ENCODE assay signal across 8 cellular contexts in the genomic region with DNA sequence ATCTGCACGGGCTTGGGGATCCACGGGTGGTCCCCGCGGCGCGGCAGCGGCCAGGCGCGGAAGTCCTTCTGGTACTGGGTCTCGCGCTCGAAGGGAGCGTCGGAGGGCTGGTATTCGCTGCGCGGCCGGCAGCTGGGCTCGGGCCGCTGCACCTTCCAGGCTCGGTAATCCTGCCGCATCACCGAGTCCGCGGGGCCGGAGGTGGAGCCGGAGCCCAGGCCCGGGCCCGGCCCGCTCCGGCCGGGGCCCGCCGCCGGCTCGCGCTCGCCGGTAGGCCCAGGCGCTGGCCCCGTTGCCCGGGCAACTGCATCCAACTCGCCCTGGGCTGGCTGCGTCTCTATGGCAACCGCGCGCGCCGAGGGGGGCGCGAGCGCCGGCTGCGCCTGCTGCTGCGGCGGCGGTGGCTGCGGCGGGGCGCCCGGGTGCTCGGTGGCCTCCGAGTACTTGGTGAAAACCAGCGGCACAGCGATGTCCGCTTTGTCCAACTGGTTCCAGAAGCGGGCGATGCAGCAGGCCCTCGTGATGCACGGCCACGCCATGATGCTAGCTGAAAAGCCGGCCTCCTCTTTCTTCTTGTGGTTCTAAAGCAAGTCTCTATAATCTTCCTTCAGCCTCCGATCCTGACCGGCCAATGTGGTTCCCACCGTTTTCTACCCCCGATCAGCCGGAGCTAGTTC.
A peak's percentile ranks its signal among the peaks of the same experiment; 100 is the strongest.
DNase-seq lines count a peak whose midpoint lies in the region; ATAC-seq and TF ChIP-seq lines count a peak whose summit lies in the region.

No MANE protein-coding gene starts in this region.

- H3K27ac Mint-ChIP-seq in stimulated activated effector memory CD8-positive, alpha-beta T cell treated with anti-CD3 and anti-CD28 coated beads, Interleukin-12 subunit alpha, Interleukin-12 subunit beta, amount 100 ng/mL, for 72 hours, result no peak overlapping the region

- TF ChIP-seq CTCF in RWPE2 (IDR thresholded peaks at IDR 0.05; ENCODE audit: poor library complexity, severe bottlenecking) (no peak), coronary artery (IDR thresholded peaks at IDR 0.05) (no peak)

- H3K4me3 Mint-ChIP-seq in stimulated activated effector memory CD8-positive, alpha-beta T cell treated with anti-CD3 and anti-CD28 coated beads, Interleukin-12 subunit alpha, Interleukin-12 subunit beta, amount 100 ng/mL, for 72 hours, result peak overlapping the region; percentile 79

- DNase-seq in CD1c-positive myeloid dendritic cell (ENCODE audit: extremely low spot score), result peak; percentile 10
- DNase-seq in HAP-1 (ENCODE audit: low spot score in 2 of 2), result peak; percentile 56 to 87
- DNase-seq in RWPE2 (ENCODE audit: low spot score), result no peak
- DNase-seq in coronary artery (ENCODE audit: low spot score), result no peak
- DNase-seq in left kidney (ENCODE audit: low read depth, low spot score), result peak; percentile 87
- peak in 1 of 2 donors; percentile 63 for DNase-seq in stimulated activated effector memory CD8-positive, alpha-beta T cell treated with anti-CD3 and anti-CD28 coated beads, Interleukin-12 subunit alpha, Interleukin-12 subunit beta, amount 100 ng/mL, for 72 hours (ENCODE audit: low spot score in 2 of 2)

- H3K4me1 Mint-ChIP-seq in stimulated activated effector memory CD8-positive, alpha-beta T cell treated with anti-CD3 and anti-CD28 coated beads, Interleukin-12 subunit alpha, Interleukin-12 subunit beta, amount 100 ng/mL, for 72 hours, result peaks cover 20% of the 10 kb centered on the region

- no peaks in the 10 kb centered on the region for H3K9me3 ChIP-seq in HAP-1
- H3K9me3 ChIP-seq in RWPE2 (ENCODE audit: severe bottlenecking), result no peaks in the 10 kb centered on the region

- H3K9me3 Mint-ChIP-seq in stimulated activated effector memory CD8-positive, alpha-beta T cell treated with anti-CD3 and anti-CD28 coated beads, Interleukin-12 subunit alpha, Interleukin-12 subunit beta, amount 100 ng/mL, for 72 hours, result no peaks in the 10 kb centered on the region

- no peak overlapping the region for H3K27ac ChIP-seq in RWPE2 (ENCODE audit: poor library complexity, severe bottlenecking)
- peak overlapping the region; percentile 62 to 83 for H3K27ac ChIP-seq in coronary artery

- H3K36me3 ChIP-seq in HAP-1 (replicated peaks), result no peaks in the 10 kb centered on the region
- no peaks in the 10 kb centered on the region for H3K36me3 ChIP-seq in RWPE2 (ENCODE audit: low read depth)

- peaks cover 34% of the 10 kb centered on the region for H3K27me3 ChIP-seq in HAP-1 (ENCODE audit: low read depth)
- peaks cover 30% of the 10 kb centered on the region for H3K27me3 ChIP-seq in RWPE2 (ENCODE audit: insufficient read depth, poor library complexity, severe bottlenecking)

- ATAC-seq in RWPE2 (ENCODE audit: low read depth) (peak; percentile 35), HG03457 (IDR thresholded peaks at IDR 0.05; ENCODE audit: unreplicated experiment) (no peak), HG02938 (IDR thresholded peaks at IDR 0.05; ENCODE audit: unreplicated experiment) (no peak)
- ATAC-seq in stimulated activated effector memory CD8-positive, alpha-beta T cell treated with anti-CD3 and anti-CD28 coated beads, Interleukin-12 subunit alpha, Interleukin-12 subunit beta, amount 100 ng/mL, for 72 hours, result peak; percentile 50

- in situ Hi-C loops in HAP-1 (cut with MboI; ENCODE audit: low sequenced_read_pairs), result no loop called here

- H3K4me1 ChIP-seq in HAP-1, result peaks cover 18% of the 10 kb centered on the region
- no peaks in the 10 kb centered on the region for H3K4me1 ChIP-seq in RWPE2 (ENCODE audit: insufficient read depth, poor library complexity, severe bottlenecking)

- H3K4me3 ChIP-seq in HAP-1, result peak overlapping the region; percentile 26
- peak overlapping the region; percentile 31 for H3K4me3 ChIP-seq in RWPE2 (ENCODE audit: severe bottlenecking)
- H3K4me3 ChIP-seq in coronary artery, result peak overlapping the region; percentile 81

- no peaks in the 10 kb centered on the region for H3K36me3 Mint-ChIP-seq in stimulated activated effector memory CD8-positive, alpha-beta T cell treated with anti-CD3 and anti-CD28 coated beads, Interleukin-12 subunit alpha, Interleukin-12 subunit beta, amount 100 ng/mL, for 72 hours

Comparison
In these comparisons a context has a peak if more than half of its experiments do, and no peak if none do; other contexts are left out.
1. DNase-seq: peak in CD1c-positive myeloid dendritic cell (single experiment), HAP-1 (2 of 2) and left kidney (single experiment); none in RWPE2 (single experiment) and coronary artery (single experiment).
2. H3K4me3 ChIP-seq: peak in every context shown above with its lines; median percentile 81 in coronary artery; 31 in RWPE2; 26 in HAP-1.
3. ATAC-seq: peak in RWPE2 (single experiment) and stimulated activated effector memory CD8-positive, alpha-beta T cell treated with anti-CD3 and anti-CD28 coated beads, Interleukin-12 subunit alpha, Interleukin-12 subunit beta, amount 100 ng/mL, for 72 hours (single experiment); none in HG03457 (single experiment) and HG02938 (single experiment).